In genomic region chr11:31687861-31688260, GRCh38 we compare ENCODE assay signal across 17 cellular contexts.
DNase-seq lines count a peak whose midpoint lies in the region; ATAC-seq, FAIRE-seq and TF ChIP-seq lines count a peak whose summit lies in the region.
"Had no signal": no experiment of that assay in that cellular context is flagged by ENCODE, and none has a peak within 500 bp of the region (broad histone marks: within the 10 kb centered on the region; RNA-seq: fewer than 3 reads in every experiment).

No MANE protein-coding gene starts in this region.

- FAIRE-seq in D721Med (lab: Jason Lieb, UNC) = peak; percentile 41
- peak; percentile 21 for FAIRE-seq in islet of Langerhans (lab: Jason Lieb, UNC)
- FAIRE-seq: GM12878, GM19239, H54 had no signal

- ATAC-seq in HG02870 (IDR thresholded peaks at IDR 0.05; ENCODE audit: unreplicated experiment) = no peak
- ATAC-seq: CD8-positive, alpha-beta T cell; GM12878 had no signal

- TF ChIP-seq CTCF in D721Med (IDR thresholded peaks at IDR 0.05; ENCODE audit: insufficient read depth, missing control alignments) = no peak

- in situ Hi-C loops in G401 (cut with HindIII; ENCODE audit: low sequenced_read_pairs) = no loop called here

- DNase-seq in D721Med (ENCODE audit: insufficient read length, low spot score) (no peak), G401 (ENCODE audit: low spot score) (peak; percentile 71), NCI-H446 treated with DMSO at 0.1 percent for 48 hours (lab: John Stamatoyannopoulos, UW) (peak; percentile 73), AG08395 (ENCODE audit: low spot score) (no peak)
- DNase-seq: Caco-2; CD4-positive, CD25-positive, alpha-beta regulatory T cell; CD8-positive, alpha-beta T cell; DMS153; DND-41; GDM1; GOT3; HFFc6 had no signal

Comparison
In these comparisons a context has a peak if more than half of its experiments do, and no peak if none do; other contexts are left out.
1. DNase-seq: peak in G401 (single experiment) and NCI-H446 treated with DMSO at 0.1 percent for 48 hours (single experiment); none in D721Med (single experiment) and AG08395 (single experiment).